Comparison of ENCODE assay signal across 1 cellular context in genomic region chr10:33897255-33897893, GRCh38.
TF ChIP-seq lines count a peak whose summit lies in the region.

No MANE protein-coding gene starts in this region.

TF ChIP-seq in WTC11, 78 proteins besides CTCF, POLR2A, EP300 and RAD21 (continued from another document):
- TF ChIP-seq ZNF512 (CRISPR knock-in tag; IDR thresholded peaks at IDR 0.05; ENCODE audit: borderline replicate concordance) (no peak), RELA (CRISPR knock-in tag; IDR thresholded peaks at IDR 0.05; ENCODE audit: borderline replicate concordance) (no peak)
